In genomic region chr12:59634254-59634653, GRCh38 we compare ENCODE assay signal across 17 cellular contexts. TPM values are rescaled to one million over a fixed set of nuclear protein-coding genes. Genes with fewer than 3 reads are reported as not detected.
DNase-seq lines count a peak whose midpoint lies in the region; ATAC-seq and TF ChIP-seq lines count a peak whose summit lies in the region.
"Had no signal": no experiment of that assay in that cellular context is flagged by ENCODE, and none has a peak within 500 bp of the region (broad histone marks: within the 10 kb centered on the region; RNA-seq: fewer than 3 reads in every experiment).

No MANE protein-coding gene starts in this region.

- H3K4me1 Mint-ChIP-seq in natural killer cell treated with Interleukin-12 subunit alpha and Interleukin-12 subunit beta and Interleukin-15 and Interleukin-18, amount 100 ng/mL, for 72 hours (ENCODE audit: low read depth in 2 of 2), result peaks cover 43 to 56% of the 10 kb centered on the region in 2 donors
- peaks cover 55 to 63% of the 10 kb centered on the region in 2 donors for H3K4me1 Mint-ChIP-seq in natural killer cell
- H3K4me1 Mint-ChIP-seq in stimulated activated effector memory CD8-positive, alpha-beta T cell treated with anti-CD3 and anti-CD28 coated beads, Interleukin-12 subunit alpha, Interleukin-12 subunit beta, amount 100 ng/mL, for 72 hours, result peaks cover 46% of the 10 kb centered on the region

- intact Hi-C loops in natural killer cell (cut with micrococcal nuclease), result no loop called here

- H3K4me3 Mint-ChIP-seq in natural killer cell treated with Interleukin-12 subunit alpha and Interleukin-12 subunit beta and Interleukin-15 and Interleukin-18, amount 100 ng/mL, for 72 hours, result no peak overlapping the region
- H3K4me3 Mint-ChIP-seq in natural killer cell, result no peak overlapping the region
- no peak overlapping the region for H3K4me3 Mint-ChIP-seq in stimulated activated effector memory CD8-positive, alpha-beta T cell treated with anti-CD3 and anti-CD28 coated beads, Interleukin-12 subunit alpha, Interleukin-12 subunit beta, amount 100 ng/mL, for 72 hours
- H3K4me3 Mint-ChIP-seq: B cell, GM23338, IgD-negative memory B cell had no signal

- no peak for DNase-seq in natural killer cell treated with Interleukin-12 subunit alpha and Interleukin-12 subunit beta and Interleukin-15 and Interleukin-18, amount 100 ng/mL, for 72 hours (ENCODE audit: low spot score)
- no peak for DNase-seq in natural killer cell
- DNase-seq in stimulated activated effector memory CD8-positive, alpha-beta T cell treated with anti-CD3 and anti-CD28 coated beads, Interleukin-12 subunit alpha, Interleukin-12 subunit beta, amount 100 ng/mL, for 72 hours (ENCODE audit: low spot score in 2 of 2), result no peak
- no peak for DNase-seq in omental fat pad (ENCODE audit: low spot score)
- no peak for DNase-seq in HuH-7 (ENCODE audit: low spot score)
- DNase-seq: CD8-positive, alpha-beta memory T cell; COR-L47; DMS 273 treated with DMSO at 0.1 percent for 48 hours; DMS53; DND-41; EL; HCEC 1CT had no signal

- no peaks in the 10 kb centered on the region for H3K9me3 Mint-ChIP-seq in natural killer cell treated with Interleukin-12 subunit alpha and Interleukin-12 subunit beta and Interleukin-15 and Interleukin-18, amount 100 ng/mL, for 72 hours
- H3K9me3 Mint-ChIP-seq in natural killer cell, result no peaks in the 10 kb centered on the region
- no peaks in the 10 kb centered on the region for H3K9me3 Mint-ChIP-seq in stimulated activated effector memory CD8-positive, alpha-beta T cell treated with anti-CD3 and anti-CD28 coated beads, Interleukin-12 subunit alpha, Interleukin-12 subunit beta, amount 100 ng/mL, for 72 hours
- H3K9me3 Mint-ChIP-seq: CD8-positive, alpha-beta memory T cell; GM23338; IgD-negative memory B cell had no signal

- ATAC-seq in natural killer cell treated with Interleukin-12 subunit alpha and Interleukin-12 subunit beta and Interleukin-15 and Interleukin-18, amount 100 ng/mL, for 72 hours, result peak in 1 of 2 donors; percentile 60
- no peak for ATAC-seq in natural killer cell
- ATAC-seq in HG02610 (IDR thresholded peaks at IDR 0.05; ENCODE audit: unreplicated experiment), result peak; percentile 47
- peak; percentile 21 for ATAC-seq in stimulated activated effector memory CD8-positive, alpha-beta T cell treated with anti-CD3 and anti-CD28 coated beads, Interleukin-12 subunit alpha, Interleukin-12 subunit beta, amount 100 ng/mL, for 72 hours
- no peak for ATAC-seq in omental fat pad (ENCODE audit: low FRiP score)
- ATAC-seq: GM23338 had no signal

- peak overlapping the region; percentile 9 to 16 for H3K27ac Mint-ChIP-seq in natural killer cell treated with Interleukin-12 subunit alpha and Interleukin-12 subunit beta and Interleukin-15 and Interleukin-18, amount 100 ng/mL, for 72 hours
- peak overlapping the region in 1 of 2 donors; percentile 14 for H3K27ac Mint-ChIP-seq in natural killer cell
- no peak overlapping the region for H3K27ac Mint-ChIP-seq in stimulated activated effector memory CD8-positive, alpha-beta T cell treated with anti-CD3 and anti-CD28 coated beads, Interleukin-12 subunit alpha, Interleukin-12 subunit beta, amount 100 ng/mL, for 72 hours
- H3K27ac Mint-ChIP-seq: B cell, GM23338, IgD-negative memory B cell had no signal

- H3K36me3 Mint-ChIP-seq in natural killer cell treated with Interleukin-12 subunit alpha and Interleukin-12 subunit beta and Interleukin-15 and Interleukin-18, amount 100 ng/mL, for 72 hours, result peaks cover 6% of the 10 kb centered on the region
- H3K36me3 Mint-ChIP-seq in natural killer cell, result no peaks in the 10 kb centered on the region
- H3K36me3 Mint-ChIP-seq in stimulated activated effector memory CD8-positive, alpha-beta T cell treated with anti-CD3 and anti-CD28 coated beads, Interleukin-12 subunit alpha, Interleukin-12 subunit beta, amount 100 ng/mL, for 72 hours, result no peaks in the 10 kb centered on the region

- H3K27me3 Mint-ChIP-seq in natural killer cell treated with Interleukin-12 subunit alpha and Interleukin-12 subunit beta and Interleukin-15 and Interleukin-18, amount 100 ng/mL, for 72 hours, result no peaks in the 10 kb centered on the region
- no peaks in the 10 kb centered on the region for H3K27me3 Mint-ChIP-seq in natural killer cell (ENCODE audit: low read depth in 2 of 2)
- H3K27me3 Mint-ChIP-seq: B cell; CD8-positive, alpha-beta memory T cell; IgD-negative memory B cell had no signal

- TF ChIP-seq CTCF in natural killer cell (IDR thresholded peaks at IDR 0.05) (no peak), omental fat pad (IDR thresholded peaks at IDR 0.05) (no peak)

RNA-seq across cellular contexts. Expression of gene SLC16A7, which starts 38.4 kb away (rescaled TPM):
- 10 to 100 TPM; 24.2 to 26.1 TPM for total RNA-seq in natural killer cell treated with Interleukin-12 subunit alpha and Interleukin-12 subunit beta and Interleukin-15 and Interleukin-18, amount 100 ng/mL, for 72 hours
- total RNA-seq in natural killer cell (10 to 100 TPM; 42.4 to 46.9 (median 43.2) TPM), omental fat pad (100 to 1,000 TPM in 1 of 4 donors, 10 to 100 TPM in 3; 56.9 to 127 (median 64.9) TPM)
- total RNA-seq: G401 had no signal

Comparison
In these comparisons a context has a peak if more than half of its experiments do, and no peak if none do; other contexts are left out.
1. ATAC-seq: peak in HG02610 (single experiment) and stimulated activated effector memory CD8-positive, alpha-beta T cell treated with anti-CD3 and anti-CD28 coated beads, Interleukin-12 subunit alpha, Interleukin-12 subunit beta, amount 100 ng/mL, for 72 hours (single experiment); none in natural killer cell (0 of 3) and omental fat pad (single experiment).